18 cellular contexts compared by ENCODE assay signal in the genomic region with DNA sequence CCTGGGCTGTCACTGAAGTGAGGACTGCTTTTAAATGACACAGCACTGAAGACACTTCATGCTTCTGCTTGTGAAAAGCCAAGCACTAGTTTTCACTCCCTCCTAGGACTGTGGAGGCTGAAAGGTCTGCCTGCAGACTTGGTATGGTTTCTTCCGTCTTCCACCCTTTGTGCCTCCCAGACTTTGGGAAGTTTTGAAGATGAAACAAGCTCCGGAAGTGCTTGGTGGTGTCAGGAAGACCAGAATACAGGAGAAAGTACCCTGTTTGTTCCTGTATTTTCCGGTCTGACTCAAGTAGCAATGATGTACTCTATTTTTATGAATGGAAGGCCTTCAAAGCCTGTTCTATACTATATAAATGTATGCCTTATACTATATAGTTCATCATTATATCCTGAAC.
DNase-seq lines count a peak whose midpoint lies in the region; ATAC-seq and TF ChIP-seq lines count a peak whose summit lies in the region.
"Had no signal": no experiment of that assay in that cellular context is flagged by ENCODE, and none has a peak within 500 bp of the region (broad histone marks: within the 10 kb centered on the region; RNA-seq: fewer than 3 reads in every experiment).

No MANE protein-coding gene starts in this region.

- no peak overlapping the region for H3K4me3 ChIP-seq in GM23338
- H3K4me3 ChIP-seq in lower lobe of right lung, result no peak overlapping the region
- H3K4me3 ChIP-seq: HAP-1 had no signal

- H3K27me3 ChIP-seq in GM23338 (ENCODE audit: insufficient read depth) (no peaks in the 10 kb centered on the region), lower lobe of right lung (ENCODE audit: low read depth) (no peaks in the 10 kb centered on the region)

- H4K20me1 ChIP-seq in GM23338 (replicated peaks; ENCODE audit: insufficient read depth), result no peaks in the 10 kb centered on the region

- no peak for DNase-seq in activated CD4-positive, alpha-beta T cell treated with anti-CD3 and anti-CD28 coated beads, Interleukin-2, amount 10 ng/mL, durations not matched to agents 7 days and 5 days
- no peak for DNase-seq in activated CD4-positive, alpha-beta T cell treated with anti-CD3 and anti-CD28 coated beads, Interleukin-2, amount 50 U/mL, for 1 hour
- DNase-seq in GM23338 (ENCODE audit: low spot score), result no peak
- no peak for DNase-seq in chondrocyte (ENCODE audit: low spot score)
- DNase-seq in naive thymus-derived CD8-positive, alpha-beta T cell, result no peak
- DNase-seq in lower lobe of right lung, result no peak
- no peak for DNase-seq in NCI-H526 treated with DMSO at 0.1 percent for 48 hours (lab: John Stamatoyannopoulos, UW)
- no peak for DNase-seq in NK-92 (lab: John Stamatoyannopoulos, UW; ENCODE audit: unreplicated experiment)
- DNase-seq: 8988T, Caco-2, Kasumi-1, NCI-H1105, NCI-H2081 treated with DMSO at 0.1 percent for 48 hours, NCI-H748 treated with DMSO at 0.1 percent for 48 hours, OCI-M1, SHP77 treated with DMSO at 0.1 percent for 48 hours had no signal

- H3K36me3 ChIP-seq in GM23338 (ENCODE audit: insufficient read depth) (no peaks in the 10 kb centered on the region; the same call in 1 of the 2 replicates), lower lobe of right lung (no peaks in the 10 kb centered on the region)
- H3K36me3 ChIP-seq: HAP-1 had no signal

- H3K9me3 ChIP-seq in lower lobe of right lung, result peaks cover 21% of the 10 kb centered on the region

- no peak for ATAC-seq in GM23338
- ATAC-seq in naive thymus-derived CD8-positive, alpha-beta T cell, result no peak
- ATAC-seq in lower lobe of right lung, result no peak

- H3K9me2 ChIP-seq in GM23338 (ENCODE audit: insufficient read depth), result no peaks in the 10 kb centered on the region

- H3K27ac ChIP-seq in GM23338 (ENCODE audit: low read depth), result 0 out of 2 replicates have a peak overlapping the region, but pooled peaks have one; percentile 19
- H3K27ac ChIP-seq in lower lobe of right lung, result no peak overlapping the region

- no peak overlapping the region for H3K4me3 Mint-ChIP-seq in activated CD4-positive, alpha-beta T cell treated with anti-CD3 and anti-CD28 coated beads, Interleukin-2, amount 10 ng/mL, durations not matched to agents 7 days and 5 days
- H3K4me3 Mint-ChIP-seq in GM23338, result no peak overlapping the region
- no peak overlapping the region for H3K4me3 Mint-ChIP-seq in chondrocyte (ENCODE audit: unreplicated experiment)
- H3K4me3 Mint-ChIP-seq in naive thymus-derived CD8-positive, alpha-beta T cell, result peak overlapping the region in 9 of 10 donors; percentile 32 to 63 (median 40)
- H3K4me3 Mint-ChIP-seq: CD14-positive monocyte had no signal

- peaks cover 25% of the 10 kb centered on the region for H3K4me1 Mint-ChIP-seq in activated CD4-positive, alpha-beta T cell treated with anti-CD3 and anti-CD28 coated beads, Interleukin-2, amount 10 ng/mL, durations not matched to agents 7 days and 5 days
- peaks cover 21% of the 10 kb centered on the region for H3K4me1 Mint-ChIP-seq in GM23338
- H3K4me1 Mint-ChIP-seq in chondrocyte (ENCODE audit: low read depth), result peaks cover 32% of the 10 kb centered on the region
- peaks cover 19 to 49% (median 29%) of the 10 kb centered on the region in 4 donors for H3K4me1 Mint-ChIP-seq in naive thymus-derived CD8-positive, alpha-beta T cell

- TF ChIP-seq CTCF in GM23338 (conservative IDR thresholded peaks at IDR 0.05; ENCODE audit: low read depth in 2 of 2), result no peak
- no peak for TF ChIP-seq CTCF in chondrocyte (IDR thresholded peaks at IDR 0.05)
- TF ChIP-seq CTCF in lower lobe of right lung (IDR thresholded peaks at IDR 0.05), result no peak

- peaks cover 17% of the 10 kb centered on the region for H3K9me3 Mint-ChIP-seq in activated CD4-positive, alpha-beta T cell treated with anti-CD3 and anti-CD28 coated beads, Interleukin-2, amount 10 ng/mL, durations not matched to agents 7 days and 5 days
- H3K9me3 Mint-ChIP-seq in GM23338 (peaks cover 17% of the 10 kb centered on the region), chondrocyte (ENCODE audit: low read depth) (peaks cover 7% of the 10 kb centered on the region)
- peaks cover 0 to 33% (median 22%) of the 10 kb centered on the region in 9 donors for H3K9me3 Mint-ChIP-seq in naive thymus-derived CD8-positive, alpha-beta T cell

- POLR2A ChIA-PET in activated CD4-positive, alpha-beta T cell treated with anti-CD3 and anti-CD28 coated beads, Interleukin-2, amount 10 ng/mL, durations not matched to agents 7 days and 5 days (lab: Charles Lee), result no interaction called here
- POLR2A ChIA-PET in naive thymus-derived CD8-positive, alpha-beta T cell (lab: Charles Lee), result no interaction called here

- H3K36me3 Mint-ChIP-seq in activated CD4-positive, alpha-beta T cell treated with anti-CD3 and anti-CD28 coated beads, Interleukin-2, amount 10 ng/mL, durations not matched to agents 7 days and 5 days (ENCODE audit: low read depth), result peaks cover 6% of the 10 kb centered on the region
- H3K36me3 Mint-ChIP-seq in GM23338 (ENCODE audit: low read depth), result peaks cover 30% of the 10 kb centered on the region
- H3K36me3 Mint-ChIP-seq in chondrocyte (ENCODE audit: low read depth), result peaks cover 20% of the 10 kb centered on the region
- H3K36me3 Mint-ChIP-seq in naive thymus-derived CD8-positive, alpha-beta T cell, result peaks cover 0 to 25% (median 16%) of the 10 kb centered on the region in 3 donors

- H3K4me1 ChIP-seq in GM23338 (ENCODE audit: insufficient read depth) (peaks cover 10% of the 10 kb centered on the region), lower lobe of right lung (peaks cover 8% of the 10 kb centered on the region)
- H3K4me1 ChIP-seq: Caco-2, HAP-1 had no signal

- H3K27ac Mint-ChIP-seq in activated CD4-positive, alpha-beta T cell treated with anti-CD3 and anti-CD28 coated beads, Interleukin-2, amount 10 ng/mL, durations not matched to agents 7 days and 5 days, result peak overlapping the region; percentile 54
- H3K27ac Mint-ChIP-seq in GM23338 (no peak overlapping the region), chondrocyte (ENCODE audit: unreplicated experiment) (peak overlapping the region; percentile 32)
- peak overlapping the region in 8 of 10 donors; percentile 9 to 85 (median 72) for H3K27ac Mint-ChIP-seq in naive thymus-derived CD8-positive, alpha-beta T cell
- H3K27ac Mint-ChIP-seq: CD14-positive monocyte had no signal

- no peak overlapping the region for H3K4me2 ChIP-seq in GM23338

- CTCF ChIA-PET in activated CD4-positive, alpha-beta T cell treated with anti-CD3 and anti-CD28 coated beads, Interleukin-2, amount 10 ng/mL, durations not matched to agents 7 days and 5 days (lab: Charles Lee), result no interaction called here

- peaks cover 33% of the 10 kb centered on the region for H3K79me2 ChIP-seq in GM23338 (replicated peaks; ENCODE audit: insufficient read depth)

- intact Hi-C loops in lower lobe of right lung (cut with DNase I), result no loop called here

- H3K27me3 Mint-ChIP-seq in activated CD4-positive, alpha-beta T cell treated with anti-CD3 and anti-CD28 coated beads, Interleukin-2, amount 10 ng/mL, durations not matched to agents 7 days and 5 days, result peaks cover 8% of the 10 kb centered on the region
- H3K27me3 Mint-ChIP-seq in GM23338 (ENCODE audit: insufficient read depth, low read depth, poor library complexity) (peaks cover 19% of the 10 kb centered on the region), chondrocyte (ENCODE audit: low read depth) (no peaks in the 10 kb centered on the region)
- H3K27me3 Mint-ChIP-seq in naive thymus-derived CD8-positive, alpha-beta T cell, result peaks cover 0 to 11% (median 0%) of the 10 kb centered on the region in 5 donors

- H3F3A ChIP-seq in GM23338 (replicated peaks; ENCODE audit: low read depth), result no peaks in the 10 kb centered on the region

- H2AFZ ChIP-seq in GM23338, result no peak overlapping the region

Comparison
In these comparisons a context has a peak if more than half of its experiments do, and no peak if none do; other contexts are left out.
1. H3K4me3 Mint-ChIP-seq: peak in naive thymus-derived CD8-positive, alpha-beta T cell (9 of 10); none in activated CD4-positive, alpha-beta T cell treated with anti-CD3 and anti-CD28 coated beads, Interleukin-2, amount 10 ng/mL, durations not matched to agents 7 days and 5 days (single experiment), GM23338 (single experiment) and chondrocyte (single experiment).